Comparison of ENCODE assay signal across 15 cellular contexts in genomic region chr7:91242097-91242846, GRCh38. TPM values are rescaled to one million over a fixed set of nuclear protein-coding genes. Genes with fewer than 3 reads are reported as not detected.
DNase-seq lines count a peak whose midpoint lies in the region; ATAC-seq, FAIRE-seq and TF ChIP-seq lines count a peak whose summit lies in the region.
"Had no signal": no experiment of that assay in that cellular context is flagged by ENCODE, and none has a peak within 500 bp of the region (broad histone marks: within the 10 kb centered on the region; RNA-seq: fewer than 3 reads in every experiment).

No MANE protein-coding gene starts in this region.

- CTCF ChIA-PET in K562 (lab: Yijun Ruan, JAX; ENCODE audit: low intra/inter-chr PET ratio) = interaction anchor here (0.6 kb wide), 1 partner anchor 202 kb away, joined by 3 read pairs; no protein-coding TSS in a partner anchor

- no peaks in the 10 kb centered on the region for H3K9me1 ChIP-seq in K562 (ENCODE audit: control insufficient read depth, insufficient read depth, low read length)

- no peak overlapping the region for H3K4ac ChIP-seq in mesenchymal stem cell (ENCODE audit: low read depth in 1 of 2, low read length in 2 of 2)

- H3K36me3 ChIP-seq in K562 (ENCODE audit: control insufficient read depth, insufficient read depth, low read length) = no peaks in the 10 kb centered on the region
- H3K36me3 ChIP-seq in mesenchymal stem cell (ENCODE audit: control insufficient read depth in 1 of 2, insufficient read depth in 2 of 2, low read depth in 1 of 2, low read length in 2 of 2) = no peaks in the 10 kb centered on the region
- no peaks in the 10 kb centered on the region for H3K36me3 ChIP-seq in heart left ventricle

- H2BK15ac ChIP-seq in mesenchymal stem cell (ENCODE audit: low read depth, poor library complexity, severe bottlenecking) = no peak overlapping the region

- no peak for TF ChIP-seq RAD21 in K562 (CRISPR knock-in tag; conservative IDR thresholded peaks at IDR 0.05 in 1 of 2, IDR thresholded peaks at IDR 0.05 in 1 of 2)

- POLR2A ChIA-PET in K562 (lab: Yijun Ruan, JAX) = interaction anchor here (0.8 to 1.2 kb wide), 2 partner anchors 9 to 34 kb away, joined by 3 to 4 read pairs; no protein-coding TSS in a partner anchor

- no peak overlapping the region for H3K14ac ChIP-seq in mesenchymal stem cell (ENCODE audit: low read length in 2 of 2)

- H3K4me3 Mint-ChIP-seq in endothelial cell (ENCODE audit: unreplicated experiment) = no peak overlapping the region
- H3K4me3 Mint-ChIP-seq: activated naive CD8-positive, alpha-beta T cell treated with anti-CD3 and anti-CD28 coated beads, Interleukin-2, amount 10 ng/mL, durations not matched to agents 7 days and 5 days; CD4-positive, alpha-beta T cell; neural crest cell had no signal

- no peak overlapping the region for H2AFZ ChIP-seq in K562 (ENCODE audit: low read depth, low read length)
- no peak overlapping the region for H2AFZ ChIP-seq in mesenchymal stem cell (ENCODE audit: low read depth, low read length)

- H2AK5ac ChIP-seq in mesenchymal stem cell (ENCODE audit: low read length, severe bottlenecking) = no peak overlapping the region

- no peak overlapping the region for H3K23ac ChIP-seq in mesenchymal stem cell (ENCODE audit: low read length in 2 of 2)

- TF ChIP-seq EP300 in K562 (IDR thresholded peaks at IDR 0.05; ENCODE audit: low read length) = no peak

- no peaks in the 10 kb centered on the region for H3K27me3 Mint-ChIP-seq in endothelial cell (ENCODE audit: unreplicated experiment)

- no peak overlapping the region for H3K27ac ChIP-seq in K562 (ENCODE audit: extremely low read depth, low read depth, low read length)
- peak overlapping the region; percentile 41 for H3K27ac ChIP-seq in mesenchymal stem cell (ENCODE audit: low read length, poor library complexity, severe bottlenecking)
- no peak overlapping the region for H3K27ac ChIP-seq in heart left ventricle
- H3K27ac ChIP-seq: testis had no signal

- TF ChIP-seq POLR2A in K562 (conservative IDR thresholded peaks at IDR 0.05) (no peak), heart left ventricle (IDR thresholded peaks at IDR 0.05) (no peak)

- H3K27ac Mint-ChIP-seq in endothelial cell (ENCODE audit: unreplicated experiment) = no peak overlapping the region
- H3K27ac Mint-ChIP-seq: activated naive CD8-positive, alpha-beta T cell treated with anti-CD3 and anti-CD28 coated beads, Interleukin-2, amount 10 ng/mL, durations not matched to agents 7 days and 5 days; CD4-positive, alpha-beta T cell had no signal

- 2% methylated on average over 8 of the region's 8 CpGs for WGBS in K562 (ENCODE audit: insufficient coverage, low coverage, missing lambda C conversion rate)
- WGBS in mesenchymal stem cell = 75% methylated on average over 6 of the region's 8 CpGs
- WGBS in heart left ventricle, 4 donors = 85 to 92% (median 87%) methylated on average over 8 of the region's 8 CpGs

- no peaks in the 10 kb centered on the region for H3K4me1 ChIP-seq in K562 (replicated peaks in 1 of 2; ENCODE audit: control insufficient read depth in 2 of 2, insufficient read depth in 2 of 2, low read length in 2 of 2)
- peaks cover 17% of the 10 kb centered on the region for H3K4me1 ChIP-seq in mesenchymal stem cell (ENCODE audit: control insufficient read depth, insufficient read depth, low read depth, low read length)
- peaks cover 0 to 24% (median 0%) of the 10 kb centered on the region in 12 donors for H3K4me1 ChIP-seq in heart left ventricle
- H3K4me1 ChIP-seq: testis had no signal

- H3K18ac ChIP-seq in mesenchymal stem cell (ENCODE audit: low read depth in 1 of 2, low read length in 2 of 2) = no peak overlapping the region

- no peak overlapping the region for H2BK5ac ChIP-seq in mesenchymal stem cell (ENCODE audit: low read depth, low read length, poor library complexity, severe bottlenecking)

- H4K8ac ChIP-seq in mesenchymal stem cell (ENCODE audit: low read length) = no peak overlapping the region

- no peaks in the 10 kb centered on the region for H3K9me3 Mint-ChIP-seq in endothelial cell (ENCODE audit: unreplicated experiment)
- H3K9me3 Mint-ChIP-seq: activated naive CD8-positive, alpha-beta T cell treated with anti-CD3 and anti-CD28 coated beads, Interleukin-2, amount 10 ng/mL, durations not matched to agents 7 days and 5 days; CD4-positive, alpha-beta T cell; neural crest cell had no signal

- peaks cover 7% of the 10 kb centered on the region in 2 experiments for H3K27me3 ChIP-seq in K562 (ENCODE audit: control insufficient read depth in 2 of 2, insufficient read depth in 2 of 2, low read length in 2 of 2)
- no peaks in the 10 kb centered on the region for H3K27me3 ChIP-seq in mesenchymal stem cell (ENCODE audit: control insufficient read depth in 1 of 2, insufficient read depth in 1 of 2, low read length in 2 of 2)
- no peaks in the 10 kb centered on the region for H3K27me3 ChIP-seq in heart left ventricle
- H3K27me3 ChIP-seq: testis had no signal

- peak; percentile 73 for ATAC-seq in K562
- ATAC-seq in GM19397 (IDR thresholded peaks at IDR 0.05; ENCODE audit: unreplicated experiment) = no peak
- no peak for ATAC-seq in heart left ventricle
- ATAC-seq: activated CD4-positive, CD25-positive, alpha-beta regulatory T cell treated with anti-CD3 and anti-CD28 coated beads, Interleukin-2, amount 50 U/mL, for 24 hours had no signal

- H4K20me1 ChIP-seq in K562 (replicated peaks; ENCODE audit: control insufficient read depth, insufficient read depth, low read length) = no peaks in the 10 kb centered on the region

- H3K4me3 ChIP-seq in K562 = no peak overlapping the region
- peak overlapping the region in 1 of 2 experiments; percentile 48 for H3K4me3 ChIP-seq in mesenchymal stem cell (ENCODE audit: insufficient read depth in 1 of 2, low read depth in 1 of 2, low read length in 2 of 2)
- H3K4me3 ChIP-seq in heart left ventricle = no peak overlapping the region
- H3K4me3 ChIP-seq: testis had no signal

- H3K4me1 Mint-ChIP-seq in endothelial cell (ENCODE audit: unreplicated experiment) = peaks cover 24% of the 10 kb centered on the region
- H3K4me1 Mint-ChIP-seq: activated naive CD8-positive, alpha-beta T cell treated with anti-CD3 and anti-CD28 coated beads, Interleukin-2, amount 10 ng/mL, durations not matched to agents 7 days and 5 days; neural crest cell had no signal

- H3K36me3 Mint-ChIP-seq in endothelial cell (ENCODE audit: low read depth, unreplicated experiment) = no peaks in the 10 kb centered on the region
- H3K36me3 Mint-ChIP-seq: activated naive CD8-positive, alpha-beta T cell treated with anti-CD3 and anti-CD28 coated beads, Interleukin-2, amount 10 ng/mL, durations not matched to agents 7 days and 5 days had no signal

- in situ Hi-C loops in K562 (cut with MboI) = no loop called here

- no peak overlapping the region for H2BK12ac ChIP-seq in mesenchymal stem cell (ENCODE audit: low read length in 2 of 2)

- H3K9ac ChIP-seq in K562 (ENCODE audit: insufficient read depth in 1 of 2, low read depth in 2 of 2, low read length in 2 of 2) = no peak overlapping the region
- peak overlapping the region; percentile 76 for H3K9ac ChIP-seq in mesenchymal stem cell (ENCODE audit: low read length)

- TF ChIP-seq CTCF in K562 (IDR thresholded peaks at IDR 0.05 in 2 of 3, conservative IDR thresholded peaks at IDR 0.05 in 1 of 3; ENCODE audit: insufficient read depth in 2 of 3, low read depth in 1 of 3, low read length in 3 of 3) (no peak), endothelial cell (IDR thresholded peaks at IDR 0.05; ENCODE audit: unreplicated experiment) (no peak), heart left ventricle (IDR thresholded peaks at IDR 0.05) (no peak)

- H3K79me2 ChIP-seq in K562 (ENCODE audit: control insufficient read depth, insufficient read depth, low read length) = no peaks in the 10 kb centered on the region

- DNase-seq in EH (ENCODE audit: low read depth) (peak; percentile 65), LHCN-M2 (ENCODE audit: low read depth) (peak; percentile 64), K562 (ENCODE audit: extremely low read depth in 1 of 4, low spot score in 3 of 4) (no peak), mesenchymal stem cell (peak; percentile 37), endothelial cell (ENCODE audit: low spot score) (no peak), heart left ventricle (no peak), HPDE6-E6E7 (ENCODE audit: extremely low spot score) (no peak)
- DNase-seq: activated naive CD8-positive, alpha-beta T cell treated with anti-CD3 and anti-CD28 coated beads, Interleukin-2, amount 10 ng/mL, durations not matched to agents 7 days and 5 days; CD4-positive, alpha-beta T cell; dermis blood vessel endothelial cell; NCI-H1694; testis had no signal

- H3K79me1 ChIP-seq in mesenchymal stem cell (replicated peaks; ENCODE audit: low read length, poor library complexity, severe bottlenecking) = no peaks in the 10 kb centered on the region

- H3K9me3 ChIP-seq in K562 (replicated peaks; ENCODE audit: control insufficient read depth, insufficient read depth, low read depth, low read length) (no peaks in the 10 kb centered on the region), mesenchymal stem cell (ENCODE audit: control insufficient read depth, low read length) (no peaks in the 10 kb centered on the region), heart left ventricle (no peaks in the 10 kb centered on the region)
- H3K9me3 ChIP-seq: testis had no signal

- intact Hi-C loops in K562 (cut with micrococcal nuclease) = no loop called here
- intact Hi-C loops in heart left ventricle (cut with DNase I) = no loop called here

- H3K4me2 ChIP-seq in K562 (ENCODE audit: insufficient read depth, low read length) (no peak overlapping the region), mesenchymal stem cell (ENCODE audit: low read length, poor library complexity, severe bottlenecking) (no peak overlapping the region)

- H2BK120ac ChIP-seq in mesenchymal stem cell (ENCODE audit: low read depth, low read length) = no peak overlapping the region

- no TSS peak for BruUV-seq in K562 (replicated peaks; lab: Mats Ljungman, UMichigan)

- H4K91ac ChIP-seq in mesenchymal stem cell (ENCODE audit: low read length) = no peak overlapping the region

- FAIRE-seq in K562 (lab: Jason Lieb, UNC) = no peak

RNA-seq across cellular contexts. Expression of gene FZD1, which starts 22.0 kb away (rescaled TPM):
- total RNA-seq in LHCN-M2 (2014; rRNA removed) = 48.3 and 58.5 TPM in 2 replicates
- polyA plus RNA-seq in LHCN-M2 (2012) = 11.3 TPM
- 2.7 and 4.4 TPM in 2 replicates for total RNA-seq in K562 (2011; cell fraction: chromatin; rRNA removed; ENCODE audit: low replicate concordance)
- total RNA-seq in K562 (2011; cell fraction: nucleolus; rRNA removed) = 7.2 and 7.8 TPM in 2 replicates
- 4.8 and 5.5 TPM in 2 replicates for total RNA-seq in K562 (2011; cell fraction: nucleoplasm; rRNA removed)
- total RNA-seq in K562 (2014; rRNA removed) = 3.7 and 4.4 TPM in 2 replicates
- total RNA-seq in K562 (2014; rRNA removed; fragmentation: Illumina TruSeq; extraction: Trizol) = 1.8 and 1.9 TPM in 2 replicates
- 2.4 and 2.5 TPM in 2 replicates for total RNA-seq in K562 (2015; rRNA removed; fragmentation: Illumina TruSeq; extraction: Trizol)
- 4.9 and 5.1 TPM in 2 replicates for total RNA-seq in K562 (2021)
- 0.60 and 1.0 TPM in 2 replicates for polyA plus RNA-seq in K562 (2011; rRNA removed)
- polyA plus RNA-seq in K562 (2011; cell fraction: cytosol; rRNA removed) = 0.75 and 2.3 TPM in 2 replicates
- 0.86 and 1.7 TPM in 2 replicates for polyA plus RNA-seq in K562 (2011; cell fraction: nucleus; rRNA removed)
- polyA plus RNA-seq in K562 (2012) = 2.5 and 2.8 TPM in 2 replicates
- polyA plus RNA-seq in K562 (2014; fragmentation: Illumina TruSeq; extraction: Trizol) = 1.7 and 2.1 TPM in 2 replicates
- under 1 TPM; 0.25 to 0.27 TPM for polyA plus RNA-seq in K562 (2014; fragmentation: Nextera tagmentation; extraction: Ambion mirVana)
- polyA plus RNA-seq in K562 (2014; rRNA removed) = 2.7 and 3.0 TPM in 2 replicates
- polyA minus RNA-seq in K562 (2011; rRNA and poly(A)+ RNA removed) = 0.93 and 1.8 TPM in 2 replicates
- polyA minus RNA-seq in K562 (2011; cell fraction: cytosol; rRNA and poly(A)+ RNA removed) = 2.3 and 2.6 TPM in 2 replicates
- 3.0 and 3.4 TPM in 2 replicates for polyA minus RNA-seq in K562 (2011; cell fraction: nucleus; rRNA and poly(A)+ RNA removed)
- 4.6 TPM for polyA plus RNA-seq in mesenchymal stem cell (2013, experiment 1 of 2)
- 5.0 TPM for polyA plus RNA-seq in mesenchymal stem cell (2013, experiment 2 of 2)
- total RNA-seq in endothelial cell (ENCODE audit: unreplicated experiment) = 38.7 TPM
- total RNA-seq in heart left ventricle = 10 to 100 TPM; 11.5 to 29.8 (median 17.9) TPM
- polyA plus RNA-seq in heart left ventricle = 1 to 10 TPM; 4.7 to 9.9 TPM

Comparison
In these comparisons a context has a peak if more than half of its experiments do, and no peak if none do; other contexts are left out.
1. DNase-seq: peak in EH (single experiment), LHCN-M2 (single experiment) and mesenchymal stem cell (single experiment); none in K562 (0 of 4), endothelial cell (single experiment), heart left ventricle (0 of 5) and HPDE6-E6E7 (single experiment).